ENCODE assay signal across 9 cellular contexts in the genomic region with DNA sequence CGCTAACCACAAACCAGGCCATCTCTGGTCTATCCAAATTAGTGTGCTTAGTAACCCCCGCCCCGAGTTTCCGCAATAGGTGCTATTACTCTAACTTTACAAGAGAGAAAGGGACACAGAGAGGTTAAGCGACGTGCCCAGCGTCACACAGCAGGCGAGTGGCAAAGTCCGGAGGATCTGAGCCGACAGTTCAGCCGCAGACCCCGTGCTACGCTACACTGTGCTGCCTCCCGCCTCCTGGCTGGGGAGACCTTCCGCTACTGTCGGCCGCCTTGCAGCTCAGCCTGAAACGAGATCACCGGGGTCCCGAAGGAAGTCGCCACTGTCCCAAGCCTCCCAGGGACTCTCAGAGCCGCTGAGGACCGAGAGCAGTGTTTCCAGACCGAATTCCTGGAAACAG. TPM values are rescaled to one million over a fixed set of nuclear protein-coding genes. Genes with fewer than 3 reads are reported as not detected.
DNase-seq lines count a peak whose midpoint lies in the region; ATAC-seq and TF ChIP-seq lines count a peak whose summit lies in the region.
"Had no signal": no experiment of that assay in that cellular context is flagged by ENCODE, and none has a peak within 500 bp of the region (broad histone marks: within the 10 kb centered on the region; RNA-seq: fewer than 3 reads in every experiment).

No MANE protein-coding gene starts in this region.

- H4K8ac ChIP-seq in mesendoderm (ENCODE audit: low read depth, low read length), result no peak overlapping the region

- peaks cover 21% of the 10 kb centered on the region for H3K36me3 ChIP-seq in brain microvascular endothelial cell (replicated peaks)
- peaks cover 4% of the 10 kb centered on the region for H3K36me3 ChIP-seq in mesendoderm (ENCODE audit: control insufficient read depth, insufficient read depth, low read length)
- no peaks in the 10 kb centered on the region for H3K36me3 ChIP-seq in uterus

- no peak overlapping the region for H3K27ac ChIP-seq in brain microvascular endothelial cell
- H3K27ac ChIP-seq in mesendoderm (ENCODE audit: low read depth, low read length), result no peak overlapping the region
- H3K27ac ChIP-seq in uterus, result peak overlapping the region in 1 of 2 donors; percentile 56

- H3K4me3 ChIP-seq in brain microvascular endothelial cell (ENCODE audit: low read depth, low read length) (peak overlapping the region; percentile 77), mesendoderm (ENCODE audit: low read length) (peak overlapping the region; percentile 95), uterus (peak overlapping the region; percentile 77 to 97)

- no peak overlapping the region for H3K23ac ChIP-seq in mesendoderm (ENCODE audit: low read length)

- H3K4me2 ChIP-seq in mesendoderm (ENCODE audit: low read length), result peak overlapping the region; percentile 65

- H3K79me2 ChIP-seq in mesendoderm (ENCODE audit: control insufficient read depth, insufficient read depth, low read length), result peaks cover 25% of the 10 kb centered on the region

- no peak overlapping the region for H3K18ac ChIP-seq in mesendoderm (ENCODE audit: low read length)

- H2BK5ac ChIP-seq in mesendoderm (ENCODE audit: low read length), result no peak overlapping the region

- no peak overlapping the region for H3K4ac ChIP-seq in mesendoderm (ENCODE audit: low read depth, low read length)

- in situ Hi-C loops in brain microvascular endothelial cell (cut with HindIII; ENCODE audit: low pct_ligation_motif_present, low sequenced_read_pairs), result no loop called here

- H3K4me1 ChIP-seq in mesendoderm (ENCODE audit: control insufficient read depth, low read depth, low read length) (peaks cover 3% of the 10 kb centered on the region), uterus (peaks cover 0 to 9% of the 10 kb centered on the region in 2 donors)

- no peak overlapping the region for H4K5ac ChIP-seq in mesendoderm (ENCODE audit: low read length)

- no peak overlapping the region for H2AK5ac ChIP-seq in mesendoderm (ENCODE audit: low read length)

- H3K9me3 ChIP-seq in uterus, result no peaks in the 10 kb centered on the region

- H2BK120ac ChIP-seq in mesendoderm (ENCODE audit: low read depth, low read length), result no peak overlapping the region

- no peak for TF ChIP-seq POLR2A in uterus (IDR thresholded peaks at IDR 0.05)

- WGBS in mesendoderm (ENCODE audit: extremely low coverage, insufficient coverage, low lambda C conversion rate), result no CpG with 5 or more reads among the region's 24 CpGs

- H3K9ac ChIP-seq in mesendoderm (ENCODE audit: low read length), result peak overlapping the region; percentile 91

- H2BK15ac ChIP-seq in mesendoderm (replicated peaks; ENCODE audit: low read depth), result no peak overlapping the region

- peak overlapping the region; percentile 91 for H3K56ac ChIP-seq in mesendoderm (ENCODE audit: low read length)

- DNase-seq in Right ventricle myocardium inferior (ENCODE audit: missing footprints), result peak; percentile 60
- no peak for DNase-seq in left cardiac atrium
- no peak for DNase-seq in brain microvascular endothelial cell
- no peak for DNase-seq in mesendoderm
- DNase-seq in uterus, result no peak
- no peak for DNase-seq in NCI-H1436 (lab: John Stamatoyannopoulos, UW)
- no peak for DNase-seq in inferior parietal cortex (ENCODE audit: extremely low spot score)
- DNase-seq: NCI-H345 had no signal

- intact Hi-C loops in Right ventricle myocardium inferior (cut with DNase I) (no loop called here), left cardiac atrium (cut with DNase I) (loop anchor here (5.0 to 10.0 kb wide), 2 partner anchors 51 to 54 kb away; a partner anchor contains a TSS), uterus (cut with DNase I; ENCODE audit: low total_unique reads) (loop anchor here (10.0 kb wide), 1 partner anchor 61 kb away; no protein-coding TSS in a partner anchor)

- no peaks in the 10 kb centered on the region for H3K27me3 ChIP-seq in brain microvascular endothelial cell (replicated peaks)
- H3K27me3 ChIP-seq in mesendoderm (ENCODE audit: insufficient read depth, low read length, poor library complexity), result no peaks in the 10 kb centered on the region
- H3K27me3 ChIP-seq in uterus, result no peaks in the 10 kb centered on the region

- TF ChIP-seq CTCF in brain microvascular endothelial cell (IDR thresholded peaks at IDR 0.05; ENCODE audit: low read depth, low read length, missing control alignments) (no peak), uterus (IDR thresholded peaks at IDR 0.05) (no peak)

- H3K79me1 ChIP-seq in mesendoderm (ENCODE audit: low read length), result peaks cover 14% of the 10 kb centered on the region

- ATAC-seq in Right ventricle myocardium inferior, result no peak
- ATAC-seq in left cardiac atrium, result no peak
- ATAC-seq in HG03442 (IDR thresholded peaks at IDR 0.05; ENCODE audit: unreplicated experiment), result no peak

RNA-seq across cellular contexts. Expression of a gene that starts 0.8 kb away (rescaled TPM):
- total RNA-seq in Right ventricle myocardium inferior, result 25.8 TPM
- total RNA-seq in left cardiac atrium, result 10 to 100 TPM; 26.9 to 42.4 TPM
- polyA plus RNA-seq in mesendoderm (2013, experiment 1 of 2), result 31.6 TPM
- polyA plus RNA-seq in mesendoderm (2013, experiment 2 of 2), result 33.7 TPM
- 10 to 100 TPM in 3 of 4 donors, 1 to 10 TPM in 1; 8.2 to 68.9 (median 30.3) TPM for total RNA-seq in uterus

RNA-seq across cellular contexts. Expression of a gene that starts 27.1 kb away (rescaled TPM):
- 50.8 TPM for total RNA-seq in Right ventricle myocardium inferior
- total RNA-seq in left cardiac atrium, result 10 to 100 TPM; 43.6 to 73.1 TPM
- polyA plus RNA-seq in mesendoderm (2013, experiment 1 of 2), result 5.8 TPM
- 5.8 TPM for polyA plus RNA-seq in mesendoderm (2013, experiment 2 of 2)
- total RNA-seq in uterus, result 10 to 100 TPM; 10.8 to 40.9 (median 26.0) TPM

RNA-seq across cellular contexts. Expression of a gene that starts 44.1 kb away (rescaled TPM):
- total RNA-seq in Right ventricle myocardium inferior (9.0 TPM), left cardiac atrium (10 to 100 TPM in 1 of 2 donors, 1 to 10 TPM in 1; 9.9 to 21.8 TPM), uterus (10 to 100 TPM in 2 of 4 donors, 1 to 10 TPM in 2; 1.8 to 19.7 (median 12.6) TPM)
- polyA plus RNA-seq in mesendoderm (2013, experiment 1 of 2), result 4.0 TPM
- polyA plus RNA-seq in mesendoderm (2013, experiment 2 of 2), result 3.6 TPM

RNA-seq across cellular contexts. Expression of a gene that starts 52.6 kb away (rescaled TPM):
- 0.32 TPM for total RNA-seq in Right ventricle myocardium inferior
- total RNA-seq in left cardiac atrium, result under 1 TPM; 0.18 to 0.31 TPM
- 0.72 TPM for polyA plus RNA-seq in mesendoderm (2013, experiment 1 of 2)
- polyA plus RNA-seq in mesendoderm (2013, experiment 2 of 2), result 0.78 TPM
- total RNA-seq in uterus, result 1 to 10 TPM in 1 of 4 donors, under 1 TPM in 2, not detected in 1; 0.29 to 2.8 (median 0.64) TPM
